Comparison of ENCODE assay signal across 2 cellular contexts in genomic region chr18:12837747-12838146, GRCh38.
TF ChIP-seq lines count a peak whose summit lies in the region.

No MANE protein-coding gene starts in this region.

TF ChIP-seq in SK-N-SH, 30 proteins besides CTCF, POLR2A, EP300 and RAD21 (continued from another document):
- TF ChIP-seq PBX3 (IDR thresholded peaks at IDR 0.05) = no peak
- TF ChIP-seq NRF1 (IDR thresholded peaks at IDR 0.05; ENCODE audit: low read depth, low read length) = no peak
- TF ChIP-seq SIN3A (IDR thresholded peaks at IDR 0.05; ENCODE audit: borderline replicate concordance, low read depth, low read length) = no peak
- TF ChIP-seq ELF1 (IDR thresholded peaks at IDR 0.05) = no peak
- TF ChIP-seq MAX (IDR thresholded peaks at IDR 0.05; ENCODE audit: low read depth) = no peak
- TF ChIP-seq EZH2phosphoT487 (IDR thresholded peaks at IDR 0.05; ENCODE audit: borderline replicate concordance, low read depth) = no peak
- TF ChIP-seq, protein P1, sequence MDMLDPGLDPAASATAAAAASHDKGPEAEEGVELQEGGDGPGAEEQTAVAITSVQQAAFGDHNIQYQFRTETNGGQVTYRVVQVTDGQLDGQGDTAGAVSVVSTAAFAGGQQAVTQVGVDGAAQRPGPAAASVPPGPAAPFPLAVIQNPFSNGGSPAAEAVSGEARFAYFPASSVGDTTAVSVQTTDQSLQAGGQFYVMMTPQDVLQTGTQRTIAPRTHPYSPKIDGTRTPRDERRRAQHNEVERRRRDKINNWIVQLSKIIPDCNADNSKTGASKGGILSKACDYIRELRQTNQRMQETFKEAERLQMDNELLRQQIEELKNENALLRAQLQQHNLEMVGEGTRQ (IDR thresholded peaks at IDR 0.05; ENCODE audit: borderline replicate concordance, low read depth, low read length) = no peak
- no peak for TF ChIP-seq FOXM1 (IDR thresholded peaks at IDR 0.05; ENCODE audit: low read depth)
- TF ChIP-seq SMC3 (IDR thresholded peaks at IDR 0.05; ENCODE audit: low read depth, low read length) = no peak
- TF ChIP-seq, protein P2, sequence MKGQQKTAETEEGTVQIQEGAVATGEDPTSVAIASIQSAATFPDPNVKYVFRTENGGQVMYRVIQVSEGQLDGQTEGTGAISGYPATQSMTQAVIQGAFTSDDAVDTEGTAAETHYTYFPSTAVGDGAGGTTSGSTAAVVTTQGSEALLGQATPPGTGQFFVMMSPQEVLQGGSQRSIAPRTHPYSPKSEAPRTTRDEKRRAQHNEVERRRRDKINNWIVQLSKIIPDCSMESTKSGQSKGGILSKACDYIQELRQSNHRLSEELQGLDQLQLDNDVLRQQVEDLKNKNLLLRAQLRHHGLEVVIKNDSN (IDR thresholded peaks at IDR 0.05; ENCODE audit: borderline replicate concordance, low read depth) = no peak
- no peak for TF ChIP-seq POLR2AphosphoS5 (IDR thresholded peaks at IDR 0.05; ENCODE audit: low read depth, low read length)
- no peak for TF ChIP-seq IRF3 (IDR thresholded peaks at IDR 0.05; ENCODE audit: low read depth, low read length)
- TF ChIP-seq FOXJ3 (CRISPR knock-in tag; IDR thresholded peaks at IDR 0.05) = no peak

TF ChIP-seq in SK-N-SH treated with all-trans-retinoic acid at 6 μM for 48 hours, 23 proteins besides CTCF, POLR2A, EP300 and RAD21 (continued from another document):
- TF ChIP-seq, protein P3, sequence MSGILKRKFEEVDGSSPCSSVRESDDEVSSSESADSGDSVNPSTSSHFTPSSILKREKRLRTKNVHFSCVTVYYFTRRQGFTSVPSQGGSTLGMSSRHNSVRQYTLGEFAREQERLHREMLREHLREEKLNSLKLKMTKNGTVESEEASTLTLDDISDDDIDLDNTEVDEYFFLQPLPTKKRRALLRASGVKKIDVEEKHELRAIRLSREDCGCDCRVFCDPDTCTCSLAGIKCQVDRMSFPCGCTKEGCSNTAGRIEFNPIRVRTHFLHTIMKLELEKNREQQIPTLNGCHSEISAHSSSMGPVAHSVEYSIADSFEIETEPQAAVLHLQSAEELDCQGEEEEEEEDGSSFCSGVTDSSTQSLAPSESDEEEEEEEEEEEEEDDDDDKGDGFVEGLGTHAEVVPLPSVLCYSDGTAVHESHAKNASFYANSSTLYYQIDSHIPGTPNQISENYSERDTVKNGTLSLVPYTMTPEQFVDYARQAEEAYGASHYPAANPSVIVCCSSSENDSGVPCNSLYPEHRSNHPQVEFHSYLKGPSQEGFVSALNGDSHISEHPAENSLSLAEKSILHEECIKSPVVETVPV (CRISPR knock-in tag; IDR thresholded peaks at IDR 0.05) = no peak
- TF ChIP-seq, protein P4, sequence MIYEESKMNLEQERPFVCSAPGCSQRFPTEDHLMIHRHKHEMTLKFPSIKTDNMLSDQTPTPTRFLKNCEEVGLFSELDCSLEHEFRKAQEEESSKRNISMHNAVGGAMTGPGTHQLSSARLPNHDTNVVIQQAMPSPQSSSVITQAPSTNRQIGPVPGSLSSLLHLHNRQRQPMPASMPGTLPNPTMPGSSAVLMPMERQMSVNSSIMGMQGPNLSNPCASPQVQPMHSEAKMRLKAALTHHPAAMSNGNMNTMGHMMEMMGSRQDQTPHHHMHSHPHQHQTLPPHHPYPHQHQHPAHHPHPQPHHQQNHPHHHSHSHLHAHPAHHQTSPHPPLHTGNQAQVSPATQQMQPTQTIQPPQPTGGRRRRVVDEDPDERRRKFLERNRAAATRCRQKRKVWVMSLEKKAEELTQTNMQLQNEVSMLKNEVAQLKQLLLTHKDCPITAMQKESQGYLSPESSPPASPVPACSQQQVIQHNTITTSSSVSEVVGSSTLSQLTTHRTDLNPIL (CRISPR knock-in tag; IDR thresholded peaks at IDR 0.05; ENCODE audit: low read depth) = no peak
TF ChIP-seq in SK-N-SH treated with all-trans-retinoic acid at 6 μM for 48 hours: peak in this region for 0.
